Comparison of ENCODE assay signal across 5 cellular contexts in genomic region chr2:2716771-2717170, GRCh38.
"Had no signal": no experiment of that assay in that cellular context is flagged by ENCODE, and none has a peak within 500 bp of the region (broad histone marks: within the 10 kb centered on the region; RNA-seq: fewer than 3 reads in every experiment).

No MANE protein-coding gene starts in this region.

- H3K27ac ChIP-seq: HL-60 had no signal

- ATAC-seq: HepG2, K562 had no signal

- DNase-seq: IMR-90, KBM-7 had no signal

- H3K4me3 ChIP-seq: K562 had no signal
